Comparison of ENCODE assay signal across 22 cellular contexts in genomic region chr12:65490193-65490592, GRCh38.
DNase-seq lines count a peak whose midpoint lies in the region; ATAC-seq lines count a peak whose summit lies in the region.
"Had no signal": no experiment of that assay in that cellular context is flagged by ENCODE, and none has a peak within 500 bp of the region (broad histone marks: within the 10 kb centered on the region; RNA-seq: fewer than 3 reads in every experiment).

No MANE protein-coding gene starts in this region.

- DNase-seq in COLO829 (ENCODE audit: low spot score): peak; percentile 61
- peak; percentile 60 for DNase-seq in HT1080 (ENCODE audit: low read depth)
- peak; percentile 63 for DNase-seq in SW480 (ENCODE audit: low spot score)
- DNase-seq in iris pigment epithelial cell (ENCODE audit: low read depth): peak; percentile 36
- DNase-seq in islet precursor cell: no peak
- DNase-seq in retina: no peak
- DNase-seq in DMS79 (lab: John Stamatoyannopoulos, UW): no peak
- DNase-seq: activated B cell treated with CpG ODN at 0.5 μM for 24 hours; activated CD4-positive, alpha-beta T cell treated with anti-CD3 and anti-CD28 coated beads, Interleukin-2, amount 50 U/mL, for 4 hours; activated CD8-positive, alpha-beta memory T cell treated with anti-CD3 and anti-CD28 coated beads, Interleukin-2, amount 50 U/mL, for 48 hours; activated effector memory CD4-positive, alpha-beta T cell treated with anti-CD3 and anti-CD28 coated beads, Interleukin-2, amount 50 U/mL, for 16 hours; activated naive CD8-positive, alpha-beta T cell treated with anti-CD3 and anti-CD28 coated beads, Interleukin-2, amount 50 U/mL, for 24 hours; dermis blood vessel endothelial cell; GF-D8; heart left ventricle; left lung; midbrain; MM.1S; NCI-H1417 treated with DMSO at 0.1 percent for 48 hours; NCI-H524; uterus had no signal

- ATAC-seq in HG03378 (IDR thresholded peaks at IDR 0.05; ENCODE audit: unreplicated experiment): no peak
- ATAC-seq: activated naive CD8-positive, alpha-beta T cell treated with anti-CD3 and anti-CD28 coated beads, Interleukin-2, amount 50 U/mL, for 24 hours; heart left ventricle; left lung had no signal

Comparison
In these comparisons a context has a peak if more than half of its experiments do, and no peak if none do; other contexts are left out.
1. DNase-seq: peak in COLO829 (single experiment), HT1080 (single experiment), SW480 (single experiment) and iris pigment epithelial cell (single experiment); none in islet precursor cell (single experiment), retina (single experiment) and DMS79 (single experiment).